Comparison of ENCODE assay signal across 1 cellular context in genomic region chr11:76806608-76807205, GRCh38.
TF ChIP-seq lines count a peak whose summit lies in the region.

No MANE protein-coding gene starts in this region.

TF ChIP-seq in HepG2, 621 proteins besides CTCF, POLR2A, EP300 and RAD21:
- TF ChIP-seq HNRNPK (IDR thresholded peaks at IDR 0.05; ENCODE audit: low read depth, low read length, poor library complexity, severe bottlenecking) (peak; percentile 34), TSC22D2 (CRISPR knock-in tag; IDR thresholded peaks at IDR 0.05; ENCODE audit: borderline replicate concordance) (no peak), ZNF629 (CRISPR knock-in tag; conservative IDR thresholded peaks at IDR 0.05) (peak; percentile 40; the same call in 1 of the 2 replicates), PCBP2 (optimal IDR thresholded peaks at IDR 0.05; ENCODE audit: low read depth, low read length, poor library complexity, severe bottlenecking) (peak; percentile 69)
